Comparison of ENCODE assay signal across 8 cellular contexts in the genomic region with DNA sequence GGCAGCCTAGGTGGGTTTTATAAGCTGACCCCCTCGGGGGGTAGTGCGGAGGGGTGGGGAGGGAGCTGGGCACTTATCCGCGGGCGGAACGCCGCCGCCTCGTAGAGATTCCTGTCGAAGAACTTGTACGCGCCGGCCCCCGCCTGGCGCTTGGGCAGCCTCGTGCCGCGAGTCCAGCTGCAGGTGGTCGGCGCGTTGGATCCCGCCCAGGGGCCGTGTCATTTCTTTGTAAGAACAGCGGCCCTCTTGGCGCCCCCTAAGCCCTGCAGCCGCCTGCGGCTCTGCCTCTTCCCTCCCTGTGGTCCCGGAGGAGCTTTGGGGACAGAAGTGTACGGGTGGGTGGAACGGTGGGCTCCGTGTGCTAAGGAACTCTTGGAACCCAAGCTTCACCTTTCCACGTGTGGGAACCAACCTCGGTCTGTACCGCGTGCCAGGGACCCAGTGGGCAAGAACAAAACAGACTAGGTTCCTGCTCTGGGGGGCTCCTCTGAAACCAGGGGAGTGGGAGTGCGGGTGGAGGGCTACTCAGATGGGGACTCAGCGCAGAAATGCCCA. TPM values are rescaled to one million over a fixed set of nuclear protein-coding genes. Genes with fewer than 3 reads are reported as not detected.
DNase-seq lines count a peak whose midpoint lies in the region; ATAC-seq and TF ChIP-seq lines count a peak whose summit lies in the region.

No MANE protein-coding gene starts in this region.

- TF ChIP-seq CTCF in astrocyte of the cerebellum (IDR thresholded peaks at IDR 0.05; ENCODE audit: low read depth, low read length, missing control alignments) (no peak), stomach (IDR thresholded peaks at IDR 0.05) (no peak)

- H3K36me3 ChIP-seq in stomach = no peaks in the 10 kb centered on the region

- peaks cover 35 to 45% (median 38%) of the 10 kb centered on the region in 4 donors for H3K4me1 ChIP-seq in stomach

- no peak for TF ChIP-seq POLR2A in stomach (IDR thresholded peaks at IDR 0.05)

- peaks cover 0 to 57% (median 19%) of the 10 kb centered on the region in 3 donors for H3K27me3 ChIP-seq in stomach

- TF ChIP-seq EP300 in stomach (IDR thresholded peaks at IDR 0.05) = no peak

- H3K4me3 ChIP-seq in astrocyte of the cerebellum (ENCODE audit: low read depth, low read length) (peak overlapping the region; percentile 50), stomach (peak overlapping the region; percentile 68 to 83 (median 72))

- 7 to 12% (median 8%) methylated on average over 19 to 37 of the region's 37 CpGs for WGBS in stomach, 5 donors

- intact Hi-C loops in stomach (cut with DNase I; ENCODE audit: low total_unique reads) = loop anchor here (5.0 kb wide), 1 partner anchor 204 kb away; no protein-coding TSS in a partner anchor

- in situ Hi-C loops in astrocyte of the cerebellum (cut with HindIII; ENCODE audit: low sequenced_read_pairs) = no loop called here

- H3K27ac ChIP-seq in stomach = peak overlapping the region in 3 of 5 donors; percentile 89 to 97 (median 96)

- DNase-seq in DMS 273 (lab: John Stamatoyannopoulos, UW; ENCODE audit: unreplicated experiment) = peak; percentile 59
- DNase-seq in DMS 273 treated with DMSO at 0.1 percent for 48 hours (lab: John Stamatoyannopoulos, UW) = no peak
- no peak for DNase-seq in astrocyte of the cerebellum (ENCODE audit: low read depth)
- peak; percentile 60 for DNase-seq in islet precursor cell
- no peak for DNase-seq in stomach
- DNase-seq in OCI-M2 (lab: John Stamatoyannopoulos, UW; ENCODE audit: unreplicated experiment) = no peak

- no peak for ATAC-seq in GM21528 (IDR thresholded peaks at IDR 0.05; ENCODE audit: low FRiP score, unreplicated experiment)
- no peak for ATAC-seq in GM18511 (IDR thresholded peaks at IDR 0.05; ENCODE audit: unreplicated experiment)

- no peaks in the 10 kb centered on the region for H3K9me3 ChIP-seq in stomach

RNA-seq across cellular contexts. Expression of gene GPC1, which starts 1.2 kb away (rescaled TPM):
- 100 to 1,000 TPM in 1 of 5 donors, 10 to 100 TPM in 4; 11.7 to 117 (median 28.8) TPM for total RNA-seq in stomach
- polyA plus RNA-seq in stomach = 10 to 100 TPM in 2 of 3 donors, 1 to 10 TPM in 1; 6.3 to 40.1 (median 14.0) TPM

Comparison
In these comparisons a context has a peak if more than half of its experiments do, and no peak if none do; other contexts are left out.
1. DNase-seq: peak in DMS 273 (single experiment) and islet precursor cell (single experiment); none in DMS 273 treated with DMSO at 0.1 percent for 48 hours (single experiment), astrocyte of the cerebellum (single experiment), stomach (single experiment) and OCI-M2 (single experiment).